Comparison of ENCODE assay signal across 1 cellular context in the genomic region with DNA sequence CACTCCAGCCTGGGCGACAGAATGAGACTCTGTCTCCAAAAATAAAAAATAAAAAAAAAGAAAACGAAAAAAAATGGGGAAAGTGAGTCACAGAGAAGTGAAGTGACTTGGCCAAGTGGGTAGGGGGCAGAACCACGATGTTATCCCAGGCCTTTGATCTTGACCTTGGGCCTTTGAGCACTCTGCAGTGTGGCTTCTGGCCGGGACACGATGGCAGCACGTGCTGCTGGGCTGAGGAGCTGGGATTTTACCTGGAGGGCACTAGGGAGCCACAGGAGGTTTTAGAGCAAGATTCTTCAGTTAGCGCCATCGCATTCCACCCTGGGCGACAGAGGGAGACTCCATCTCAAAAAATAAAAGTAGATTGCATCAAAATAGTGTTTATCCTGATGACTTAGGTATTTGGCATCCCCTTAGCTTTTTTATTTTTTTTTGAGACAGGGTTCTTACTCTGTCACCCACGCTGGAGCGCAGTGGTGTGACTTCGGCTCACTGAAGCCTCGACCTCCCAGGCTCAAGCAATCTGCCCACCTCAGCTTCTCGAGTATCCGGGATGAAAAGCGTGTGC.
TF ChIP-seq lines count a peak whose summit lies in the region.

No MANE protein-coding gene starts in this region.

TF ChIP-seq in HepG2, 621 proteins besides CTCF, POLR2A, EP300 and RAD21 (continued from another document):
- TF ChIP-seq, protein P1, sequence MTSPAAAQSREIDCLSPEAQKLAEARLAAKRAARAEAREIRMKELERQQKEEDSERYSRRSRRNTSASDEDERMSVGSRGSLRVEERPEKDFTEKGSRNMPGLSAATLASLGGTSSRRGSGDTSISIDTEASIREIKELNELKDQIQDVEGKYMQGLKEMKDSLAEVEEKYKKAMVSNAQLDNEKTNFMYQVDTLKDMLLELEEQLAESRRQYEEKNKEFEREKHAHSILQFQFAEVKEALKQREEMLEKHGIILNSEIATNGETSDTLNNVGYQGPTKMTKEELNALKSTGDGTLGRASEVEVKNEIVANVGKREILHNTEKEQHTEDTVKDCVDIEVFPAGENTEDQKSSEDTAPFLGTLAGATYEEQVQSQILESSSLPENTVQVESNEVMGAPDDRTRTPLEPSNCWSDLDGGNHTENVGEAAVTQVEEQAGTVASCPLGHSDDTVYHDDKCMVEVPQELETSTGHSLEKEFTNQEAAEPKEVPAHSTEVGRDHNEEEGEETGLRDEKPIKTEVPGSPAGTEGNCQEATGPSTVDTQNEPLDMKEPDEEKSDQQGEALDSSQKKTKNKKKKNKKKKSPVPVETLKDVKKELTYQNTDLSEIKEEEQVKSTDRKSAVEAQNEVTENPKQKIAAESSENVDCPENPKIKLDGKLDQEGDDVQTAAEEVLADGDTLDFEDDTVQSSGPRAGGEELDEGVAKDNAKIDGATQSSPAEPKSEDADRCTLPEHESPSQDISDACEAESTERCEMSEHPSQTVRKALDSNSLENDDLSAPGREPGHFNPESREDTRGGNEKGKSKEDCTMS (CRISPR knock-in tag; conservative IDR thresholded peaks at IDR 0.05), result no peak
- peak; percentile 83 for TF ChIP-seq BHLHE40 (IDR thresholded peaks at IDR 0.05; ENCODE audit: low read length)
- no peak for TF ChIP-seq MED8 (CRISPR knock-in tag; IDR thresholded peaks at IDR 0.05; ENCODE audit: insufficient replicate concordance)
- TF ChIP-seq FOXJ3 (CRISPR knock-in tag; IDR thresholded peaks at IDR 0.05; ENCODE audit: borderline replicate concordance), result no peak
- no peak for TF ChIP-seq RAD51 (IDR thresholded peaks at IDR 0.05; ENCODE audit: borderline replicate concordance)
- no peak for TF ChIP-seq ZNF207 (IDR thresholded peaks at IDR 0.05; ENCODE audit: borderline replicate concordance)
- TF ChIP-seq TEAD2 (CRISPR knock-in tag; IDR thresholded peaks at IDR 0.05), result no peak
- no peak for TF ChIP-seq SCMH1 (CRISPR knock-in tag; IDR thresholded peaks at IDR 0.05; ENCODE audit: borderline replicate concordance)
- TF ChIP-seq GATAD2A (CRISPR knock-in tag; IDR thresholded peaks at IDR 0.05), result peak; percentile 62
- TF ChIP-seq MLLT10 (CRISPR knock-in tag; IDR thresholded peaks at IDR 0.05), result no peak
- no peak for TF ChIP-seq RFXANK (CRISPR knock-in tag; IDR thresholded peaks at IDR 0.05)
- no peak for TF ChIP-seq SRF (IDR thresholded peaks at IDR 0.05; ENCODE audit: low read depth, low read length)
- TF ChIP-seq EED (CRISPR knock-in tag; IDR thresholded peaks at IDR 0.05), result no peak
- TF ChIP-seq ZNF547 (CRISPR knock-in tag; IDR thresholded peaks at IDR 0.05), result no peak
- TF ChIP-seq, protein P2, sequence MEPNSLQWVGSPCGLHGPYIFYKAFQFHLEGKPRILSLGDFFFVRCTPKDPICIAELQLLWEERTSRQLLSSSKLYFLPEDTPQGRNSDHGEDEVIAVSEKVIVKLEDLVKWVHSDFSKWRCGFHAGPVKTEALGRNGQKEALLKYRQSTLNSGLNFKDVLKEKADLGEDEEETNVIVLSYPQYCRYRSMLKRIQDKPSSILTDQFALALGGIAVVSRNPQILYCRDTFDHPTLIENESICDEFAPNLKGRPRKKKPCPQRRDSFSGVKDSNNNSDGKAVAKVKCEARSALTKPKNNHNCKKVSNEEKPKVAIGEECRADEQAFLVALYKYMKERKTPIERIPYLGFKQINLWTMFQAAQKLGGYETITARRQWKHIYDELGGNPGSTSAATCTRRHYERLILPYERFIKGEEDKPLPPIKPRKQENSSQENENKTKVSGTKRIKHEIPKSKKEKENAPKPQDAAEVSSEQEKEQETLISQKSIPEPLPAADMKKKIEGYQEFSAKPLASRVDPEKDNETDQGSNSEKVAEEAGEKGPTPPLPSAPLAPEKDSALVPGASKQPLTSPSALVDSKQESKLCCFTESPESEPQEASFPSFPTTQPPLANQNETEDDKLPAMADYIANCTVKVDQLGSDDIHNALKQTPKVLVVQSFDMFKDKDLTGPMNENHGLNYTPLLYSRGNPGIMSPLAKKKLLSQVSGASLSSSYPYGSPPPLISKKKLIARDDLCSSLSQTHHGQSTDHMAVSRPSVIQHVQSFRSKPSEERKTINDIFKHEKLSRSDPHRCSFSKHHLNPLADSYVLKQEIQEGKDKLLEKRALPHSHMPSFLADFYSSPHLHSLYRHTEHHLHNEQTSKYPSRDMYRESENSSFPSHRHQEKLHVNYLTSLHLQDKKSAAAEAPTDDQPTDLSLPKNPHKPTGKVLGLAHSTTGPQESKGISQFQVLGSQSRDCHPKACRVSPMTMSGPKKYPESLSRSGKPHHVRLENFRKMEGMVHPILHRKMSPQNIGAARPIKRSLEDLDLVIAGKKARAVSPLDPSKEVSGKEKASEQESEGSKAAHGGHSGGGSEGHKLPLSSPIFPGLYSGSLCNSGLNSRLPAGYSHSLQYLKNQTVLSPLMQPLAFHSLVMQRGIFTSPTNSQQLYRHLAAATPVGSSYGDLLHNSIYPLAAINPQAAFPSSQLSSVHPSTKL (CRISPR knock-in tag; IDR thresholded peaks at IDR 0.05), result peak; percentile 62
- TF ChIP-seq SALL1 (CRISPR knock-in tag; IDR thresholded peaks at IDR 0.05), result peak; percentile 35; the same call in 1 of the 2 replicates
- no peak for TF ChIP-seq ZNF24 (IDR thresholded peaks at IDR 0.05)
- no peak for TF ChIP-seq SMC3 (IDR thresholded peaks at IDR 0.05; ENCODE audit: low read length)
- no peak for TF ChIP-seq NRL (CRISPR knock-in tag; IDR thresholded peaks at IDR 0.05; ENCODE audit: borderline replicate concordance)
- TF ChIP-seq, protein P3, sequence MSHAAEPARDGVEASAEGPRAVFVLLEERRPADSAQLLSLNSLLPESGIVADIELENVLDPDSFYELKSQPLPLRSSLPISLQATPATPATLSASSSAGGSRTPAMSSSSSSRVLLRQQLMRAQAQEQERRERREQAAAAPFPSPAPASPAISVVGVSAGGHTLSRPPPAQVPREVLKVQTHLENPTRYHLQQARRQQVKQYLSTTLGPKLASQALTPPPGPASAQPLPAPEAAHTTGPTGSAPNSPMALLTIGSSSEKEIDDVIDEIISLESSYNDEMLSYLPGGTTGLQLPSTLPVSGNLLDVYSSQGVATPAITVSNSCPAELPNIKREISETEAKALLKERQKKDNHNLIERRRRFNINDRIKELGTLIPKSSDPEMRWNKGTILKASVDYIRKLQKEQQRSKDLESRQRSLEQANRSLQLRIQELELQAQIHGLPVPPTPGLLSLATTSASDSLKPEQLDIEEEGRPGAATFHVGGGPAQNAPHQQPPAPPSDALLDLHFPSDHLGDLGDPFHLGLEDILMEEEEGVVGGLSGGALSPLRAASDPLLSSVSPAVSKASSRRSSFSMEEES (CRISPR knock-in tag; IDR thresholded peaks at IDR 0.05), result no peak
- TF ChIP-seq, protein P4, sequence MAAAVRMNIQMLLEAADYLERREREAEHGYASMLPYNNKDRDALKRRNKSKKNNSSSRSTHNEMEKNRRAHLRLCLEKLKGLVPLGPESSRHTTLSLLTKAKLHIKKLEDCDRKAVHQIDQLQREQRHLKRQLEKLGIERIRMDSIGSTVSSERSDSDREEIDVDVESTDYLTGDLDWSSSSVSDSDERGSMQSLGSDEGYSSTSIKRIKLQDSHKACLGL (CRISPR knock-in tag; IDR thresholded peaks at IDR 0.05), result no peak
- no peak for TF ChIP-seq ZBTB21 (CRISPR knock-in tag; IDR thresholded peaks at IDR 0.05)
- TF ChIP-seq MED1 (CRISPR knock-in tag; IDR thresholded peaks at IDR 0.05), result no peak
- peak; percentile 34; the same call in 1 of the 2 replicates for TF ChIP-seq ETV5 (CRISPR knock-in tag; IDR thresholded peaks at IDR 0.05; ENCODE audit: borderline replicate concordance)
- peak; percentile 64 for TF ChIP-seq ZNF772 (CRISPR knock-in tag; IDR thresholded peaks at IDR 0.05)
- TF ChIP-seq HIVEP1 (CRISPR knock-in tag; IDR thresholded peaks at IDR 0.05), result no peak
- no peak for TF ChIP-seq ETV6 (CRISPR knock-in tag; conservative IDR thresholded peaks at IDR 0.05)
- TF ChIP-seq ZNF713 (CRISPR knock-in tag; IDR thresholded peaks at IDR 0.05), result no peak
- TF ChIP-seq ZNF333 (CRISPR knock-in tag; IDR thresholded peaks at IDR 0.05; ENCODE audit: borderline replicate concordance), result no peak
- TF ChIP-seq, protein P5, sequence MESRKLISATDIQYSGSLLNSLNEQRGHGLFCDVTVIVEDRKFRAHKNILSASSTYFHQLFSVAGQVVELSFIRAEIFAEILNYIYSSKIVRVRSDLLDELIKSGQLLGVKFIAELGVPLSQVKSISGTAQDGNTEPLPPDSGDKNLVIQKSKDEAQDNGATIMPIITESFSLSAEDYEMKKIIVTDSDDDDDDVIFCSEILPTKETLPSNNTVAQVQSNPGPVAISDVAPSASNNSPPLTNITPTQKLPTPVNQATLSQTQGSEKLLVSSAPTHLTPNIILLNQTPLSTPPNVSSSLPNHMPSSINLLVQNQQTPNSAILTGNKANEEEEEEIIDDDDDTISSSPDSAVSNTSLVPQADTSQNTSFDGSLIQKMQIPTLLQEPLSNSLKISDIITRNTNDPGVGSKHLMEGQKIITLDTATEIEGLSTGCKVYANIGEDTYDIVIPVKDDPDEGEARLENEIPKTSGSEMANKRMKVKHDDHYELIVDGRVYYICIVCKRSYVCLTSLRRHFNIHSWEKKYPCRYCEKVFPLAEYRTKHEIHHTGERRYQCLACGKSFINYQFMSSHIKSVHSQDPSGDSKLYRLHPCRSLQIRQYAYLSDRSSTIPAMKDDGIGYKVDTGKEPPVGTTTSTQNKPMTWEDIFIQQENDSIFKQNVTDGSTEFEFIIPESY (CRISPR knock-in tag; IDR thresholded peaks at IDR 0.05), result peak; percentile 92
- TF ChIP-seq, protein P6, sequence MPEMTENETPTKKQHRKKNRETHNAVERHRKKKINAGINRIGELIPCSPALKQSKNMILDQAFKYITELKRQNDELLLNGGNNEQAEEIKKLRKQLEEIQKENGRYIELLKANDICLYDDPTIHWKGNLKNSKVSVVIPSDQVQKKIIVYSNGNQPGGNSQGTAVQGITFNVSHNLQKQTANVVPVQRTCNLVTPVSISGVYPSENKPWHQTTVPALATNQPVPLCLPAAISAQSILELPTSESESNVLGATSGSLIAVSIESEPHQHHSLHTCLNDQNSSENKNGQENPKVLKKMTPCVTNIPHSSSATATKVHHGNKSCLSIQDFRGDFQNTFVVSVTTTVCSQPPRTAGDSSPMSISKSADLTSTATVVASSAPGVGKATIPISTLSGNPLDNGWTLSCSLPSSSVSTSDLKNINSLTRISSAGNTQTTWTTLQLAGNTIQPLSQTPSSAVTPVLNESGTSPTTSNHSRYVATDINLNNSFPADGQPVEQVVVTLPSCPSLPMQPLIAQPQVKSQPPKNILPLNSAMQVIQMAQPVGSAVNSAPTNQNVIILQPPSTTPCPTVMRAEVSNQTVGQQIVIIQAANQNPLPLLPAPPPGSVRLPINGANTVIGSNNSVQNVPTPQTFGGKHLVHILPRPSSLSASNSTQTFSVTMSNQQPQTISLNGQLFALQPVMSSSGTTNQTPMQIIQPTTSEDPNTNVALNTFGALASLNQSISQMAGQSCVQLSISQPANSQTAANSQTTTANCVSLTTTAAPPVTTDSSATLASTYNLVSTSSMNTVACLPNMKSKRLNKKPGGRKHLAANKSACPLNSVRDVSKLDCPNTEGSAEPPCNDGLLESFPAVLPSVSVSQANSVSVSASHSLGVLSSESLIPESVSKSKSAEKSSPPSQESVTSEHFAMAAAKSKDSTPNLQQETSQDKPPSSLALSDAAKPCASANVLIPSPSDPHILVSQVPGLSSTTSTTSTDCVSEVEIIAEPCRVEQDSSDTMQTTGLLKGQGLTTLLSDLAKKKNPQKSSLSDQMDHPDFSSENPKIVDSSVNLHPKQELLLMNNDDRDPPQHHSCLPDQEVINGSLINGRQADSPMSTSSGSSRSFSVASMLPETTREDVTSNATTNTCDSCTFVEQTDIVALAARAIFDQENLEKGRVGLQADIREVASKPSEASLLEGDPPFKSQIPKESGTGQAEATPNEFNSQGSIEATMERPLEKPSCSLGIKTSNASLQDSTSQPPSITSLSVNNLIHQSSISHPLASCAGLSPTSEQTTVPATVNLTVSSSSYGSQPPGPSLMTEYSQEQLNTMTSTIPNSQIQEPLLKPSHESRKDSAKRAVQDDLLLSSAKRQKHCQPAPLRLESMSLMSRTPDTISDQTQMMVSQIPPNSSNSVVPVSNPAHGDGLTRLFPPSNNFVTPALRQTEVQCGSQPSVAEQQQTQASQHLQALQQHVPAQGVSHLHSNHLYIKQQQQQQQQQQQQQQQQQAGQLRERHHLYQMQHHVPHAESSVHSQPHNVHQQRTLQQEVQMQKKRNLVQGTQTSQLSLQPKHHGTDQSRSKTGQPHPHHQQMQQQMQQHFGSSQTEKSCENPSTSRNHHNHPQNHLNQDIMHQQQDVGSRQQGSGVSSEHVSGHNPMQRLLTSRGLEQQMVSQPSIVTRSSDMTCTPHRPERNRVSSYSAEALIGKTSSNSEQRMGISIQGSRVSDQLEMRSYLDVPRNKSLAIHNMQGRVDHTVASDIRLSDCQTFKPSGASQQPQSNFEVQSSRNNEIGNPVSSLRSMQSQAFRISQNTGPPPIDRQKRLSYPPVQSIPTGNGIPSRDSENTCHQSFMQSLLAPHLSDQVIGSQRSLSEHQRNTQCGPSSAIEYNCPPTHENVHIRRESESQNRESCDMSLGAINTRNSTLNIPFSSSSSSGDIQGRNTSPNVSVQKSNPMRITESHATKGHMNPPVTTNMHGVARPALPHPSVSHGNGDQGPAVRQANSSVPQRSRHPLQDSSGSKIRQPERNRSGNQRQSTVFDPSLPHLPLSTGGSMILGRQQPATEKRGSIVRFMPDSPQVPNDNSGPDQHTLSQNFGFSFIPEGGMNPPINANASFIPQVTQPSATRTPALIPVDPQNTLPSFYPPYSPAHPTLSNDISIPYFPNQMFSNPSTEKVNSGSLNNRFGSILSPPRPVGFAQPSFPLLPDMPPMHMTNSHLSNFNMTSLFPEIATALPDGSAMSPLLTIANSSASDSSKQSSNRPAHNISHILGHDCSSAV (CRISPR knock-in tag; IDR thresholded peaks at IDR 0.05; ENCODE audit: borderline replicate concordance), result no peak
- TF ChIP-seq ZNF441 (CRISPR knock-in tag; IDR thresholded peaks at IDR 0.05; ENCODE audit: borderline replicate concordance), result no peak
- no peak for TF ChIP-seq ZNF720 (CRISPR knock-in tag; IDR thresholded peaks at IDR 0.05)
- TF ChIP-seq CBX1 (IDR thresholded peaks at IDR 0.05; ENCODE audit: low read depth), result no peak
- TF ChIP-seq ZNF567 (CRISPR knock-in tag; IDR thresholded peaks at IDR 0.05; ENCODE audit: borderline replicate concordance), result no peak
- no peak for TF ChIP-seq ISL2 (CRISPR knock-in tag; IDR thresholded peaks at IDR 0.05)
- no peak for TF ChIP-seq ZBTB1 (CRISPR knock-in tag; IDR thresholded peaks at IDR 0.05; ENCODE audit: borderline replicate concordance)
- TF ChIP-seq, protein P7, sequence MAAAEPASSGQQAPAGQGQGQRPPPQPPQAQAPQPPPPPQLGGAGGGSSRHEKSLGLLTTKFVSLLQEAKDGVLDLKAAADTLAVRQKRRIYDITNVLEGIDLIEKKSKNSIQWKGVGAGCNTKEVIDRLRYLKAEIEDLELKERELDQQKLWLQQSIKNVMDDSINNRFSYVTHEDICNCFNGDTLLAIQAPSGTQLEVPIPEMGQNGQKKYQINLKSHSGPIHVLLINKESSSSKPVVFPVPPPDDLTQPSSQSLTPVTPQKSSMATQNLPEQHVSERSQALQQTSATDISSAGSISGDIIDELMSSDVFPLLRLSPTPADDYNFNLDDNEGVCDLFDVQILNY (CRISPR knock-in tag; conservative IDR thresholded peaks at IDR 0.05), result no peak
